Comparison of ENCODE assay signal across 1 cellular context in genomic region chr1:11101347-11101746, GRCh38.
TF ChIP-seq lines count a peak whose summit lies in the region.

No MANE protein-coding gene starts in this region.

TF ChIP-seq in K562, 482 proteins besides CTCF, POLR2A, EP300 and RAD21:
- TF ChIP-seq MAX (CRISPR knock-in tag; IDR thresholded peaks at IDR 0.05), result no peak
- TF ChIP-seq ZBTB40 (IDR thresholded peaks at IDR 0.05), result no peak
- no peak for TF ChIP-seq ZBTB40 (CRISPR knock-in tag; IDR thresholded peaks at IDR 0.05)
- no peak for TF ChIP-seq ETV6 (IDR thresholded peaks at IDR 0.05; ENCODE audit: borderline replicate concordance in 1 of 2, low read depth in 2 of 2, low read length in 1 of 2)
- no peak for TF ChIP-seq ETV6 (CRISPR knock-in tag; IDR thresholded peaks at IDR 0.05; ENCODE audit: borderline replicate concordance)
- no peak for TF ChIP-seq ZBTB17 (CRISPR knock-in tag; IDR thresholded peaks at IDR 0.05)
- no peak for TF ChIP-seq SMAD2 (IDR thresholded peaks at IDR 0.05; ENCODE audit: low read depth, low read length)
- no peak for TF ChIP-seq ZNF224 (CRISPR knock-in tag; IDR thresholded peaks at IDR 0.05)
- TF ChIP-seq ZNF609 (CRISPR knock-in tag; IDR thresholded peaks at IDR 0.05; ENCODE audit: borderline replicate concordance), result no peak
- no peak for TF ChIP-seq POLR2AphosphoS5 (IDR thresholded peaks at IDR 0.05; ENCODE audit: control insufficient read depth, insufficient read depth, low read depth, low read length)
